2 cellular contexts compared by ENCODE assay signal in the genomic region with DNA sequence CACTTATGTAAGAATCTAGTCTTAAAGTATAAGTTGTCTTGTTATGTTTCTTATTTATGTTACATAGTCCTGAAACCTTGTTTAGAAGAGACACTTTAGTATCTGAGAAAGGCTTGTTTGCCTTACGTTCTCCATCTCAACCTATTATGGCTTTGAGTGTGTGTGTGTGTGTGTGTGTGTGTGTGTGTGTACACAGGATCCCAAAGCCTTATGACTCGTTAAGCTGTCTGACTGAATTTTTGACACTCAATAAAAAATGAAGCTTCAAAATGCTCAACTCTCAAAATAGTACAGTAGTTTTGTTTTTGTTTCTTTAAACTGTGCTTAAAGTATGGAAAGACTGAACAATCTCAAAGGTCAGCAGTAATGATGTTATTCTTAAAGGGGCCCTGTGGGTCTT.
TF ChIP-seq lines count a peak whose summit lies in the region.

No MANE protein-coding gene starts in this region.

TF ChIP-seq in SK-N-SH, 30 proteins besides CTCF, POLR2A, EP300 and RAD21:
- TF ChIP-seq TEAD4 (IDR thresholded peaks at IDR 0.05; ENCODE audit: borderline replicate concordance, insufficient read depth): no peak
- TF ChIP-seq RXRA (IDR thresholded peaks at IDR 0.05; ENCODE audit: borderline replicate concordance, low read depth): no peak
- no peak for TF ChIP-seq GATA2 (CRISPR knock-in tag; IDR thresholded peaks at IDR 0.05)
- no peak for TF ChIP-seq JUND (IDR thresholded peaks at IDR 0.05)
- TF ChIP-seq MEF2A (IDR thresholded peaks at IDR 0.05; ENCODE audit: borderline replicate concordance, low read depth): no peak
- TF ChIP-seq EZH2phosphoT487 (IDR thresholded peaks at IDR 0.05; ENCODE audit: borderline replicate concordance, low read depth): no peak
- TF ChIP-seq, protein P1, sequence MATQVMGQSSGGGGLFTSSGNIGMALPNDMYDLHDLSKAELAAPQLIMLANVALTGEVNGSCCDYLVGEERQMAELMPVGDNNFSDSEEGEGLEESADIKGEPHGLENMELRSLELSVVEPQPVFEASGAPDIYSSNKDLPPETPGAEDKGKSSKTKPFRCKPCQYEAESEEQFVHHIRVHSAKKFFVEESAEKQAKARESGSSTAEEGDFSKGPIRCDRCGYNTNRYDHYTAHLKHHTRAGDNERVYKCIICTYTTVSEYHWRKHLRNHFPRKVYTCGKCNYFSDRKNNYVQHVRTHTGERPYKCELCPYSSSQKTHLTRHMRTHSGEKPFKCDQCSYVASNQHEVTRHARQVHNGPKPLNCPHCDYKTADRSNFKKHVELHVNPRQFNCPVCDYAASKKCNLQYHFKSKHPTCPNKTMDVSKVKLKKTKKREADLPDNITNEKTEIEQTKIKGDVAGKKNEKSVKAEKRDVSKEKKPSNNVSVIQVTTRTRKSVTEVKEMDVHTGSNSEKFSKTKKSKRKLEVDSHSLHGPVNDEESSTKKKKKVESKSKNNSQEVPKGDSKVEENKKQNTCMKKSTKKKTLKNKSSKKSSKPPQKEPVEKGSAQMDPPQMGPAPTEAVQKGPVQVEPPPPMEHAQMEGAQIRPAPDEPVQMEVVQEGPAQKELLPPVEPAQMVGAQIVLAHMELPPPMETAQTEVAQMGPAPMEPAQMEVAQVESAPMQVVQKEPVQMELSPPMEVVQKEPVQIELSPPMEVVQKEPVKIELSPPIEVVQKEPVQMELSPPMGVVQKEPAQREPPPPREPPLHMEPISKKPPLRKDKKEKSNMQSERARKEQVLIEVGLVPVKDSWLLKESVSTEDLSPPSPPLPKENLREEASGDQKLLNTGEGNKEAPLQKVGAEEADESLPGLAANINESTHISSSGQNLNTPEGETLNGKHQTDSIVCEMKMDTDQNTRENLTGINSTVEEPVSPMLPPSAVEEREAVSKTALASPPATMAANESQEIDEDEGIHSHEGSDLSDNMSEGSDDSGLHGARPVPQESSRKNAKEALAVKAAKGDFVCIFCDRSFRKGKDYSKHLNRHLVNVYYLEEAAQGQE (IDR thresholded peaks at IDR 0.05; ENCODE audit: low read depth, low read length): no peak
- TF ChIP-seq SIN3A (IDR thresholded peaks at IDR 0.05; ENCODE audit: borderline replicate concordance, low read depth, low read length): no peak
- no peak for TF ChIP-seq YY1 (IDR thresholded peaks at IDR 0.05; ENCODE audit: low read depth)
- TF ChIP-seq FOXM1 (IDR thresholded peaks at IDR 0.05; ENCODE audit: low read depth): no peak
- no peak for TF ChIP-seq POLR2AphosphoS5 (IDR thresholded peaks at IDR 0.05; ENCODE audit: low read depth, low read length)

TF ChIP-seq in SK-N-SH treated with all-trans-retinoic acid at 6 μM for 48 hours, 23 proteins besides CTCF, POLR2A, EP300 and RAD21:
- TF ChIP-seq, protein P2, sequence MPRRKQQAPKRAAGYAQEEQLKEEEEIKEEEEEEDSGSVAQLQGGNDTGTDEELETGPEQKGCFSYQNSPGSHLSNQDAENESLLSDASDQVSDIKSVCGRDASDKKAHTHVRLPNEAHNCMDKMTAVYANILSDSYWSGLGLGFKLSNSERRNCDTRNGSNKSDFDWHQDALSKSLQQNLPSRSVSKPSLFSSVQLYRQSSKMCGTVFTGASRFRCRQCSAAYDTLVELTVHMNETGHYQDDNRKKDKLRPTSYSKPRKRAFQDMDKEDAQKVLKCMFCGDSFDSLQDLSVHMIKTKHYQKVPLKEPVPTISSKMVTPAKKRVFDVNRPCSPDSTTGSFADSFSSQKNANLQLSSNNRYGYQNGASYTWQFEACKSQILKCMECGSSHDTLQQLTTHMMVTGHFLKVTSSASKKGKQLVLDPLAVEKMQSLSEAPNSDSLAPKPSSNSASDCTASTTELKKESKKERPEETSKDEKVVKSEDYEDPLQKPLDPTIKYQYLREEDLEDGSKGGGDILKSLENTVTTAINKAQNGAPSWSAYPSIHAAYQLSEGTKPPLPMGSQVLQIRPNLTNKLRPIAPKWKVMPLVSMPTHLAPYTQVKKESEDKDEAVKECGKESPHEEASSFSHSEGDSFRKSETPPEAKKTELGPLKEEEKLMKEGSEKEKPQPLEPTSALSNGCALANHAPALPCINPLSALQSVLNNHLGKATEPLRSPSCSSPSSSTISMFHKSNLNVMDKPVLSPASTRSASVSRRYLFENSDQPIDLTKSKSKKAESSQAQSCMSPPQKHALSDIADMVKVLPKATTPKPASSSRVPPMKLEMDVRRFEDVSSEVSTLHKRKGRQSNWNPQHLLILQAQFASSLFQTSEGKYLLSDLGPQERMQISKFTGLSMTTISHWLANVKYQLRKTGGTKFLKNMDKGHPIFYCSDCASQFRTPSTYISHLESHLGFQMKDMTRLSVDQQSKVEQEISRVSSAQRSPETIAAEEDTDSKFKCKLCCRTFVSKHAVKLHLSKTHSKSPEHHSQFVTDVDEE (CRISPR knock-in tag; IDR thresholded peaks at IDR 0.05): no peak
- TF ChIP-seq OSR1 (CRISPR knock-in tag; IDR thresholded peaks at IDR 0.05): no peak
- TF ChIP-seq TCF4 (CRISPR knock-in tag; IDR thresholded peaks at IDR 0.05; ENCODE audit: borderline replicate concordance): no peak
- no peak for TF ChIP-seq ARNTL (CRISPR knock-in tag; IDR thresholded peaks at IDR 0.05; ENCODE audit: borderline replicate concordance, low read depth)
- no peak for TF ChIP-seq CSDC2 (CRISPR knock-in tag; IDR thresholded peaks at IDR 0.05)
- TF ChIP-seq ZC3H10 (CRISPR knock-in tag; IDR thresholded peaks at IDR 0.05): no peak
- TF ChIP-seq TOX (CRISPR knock-in tag; IDR thresholded peaks at IDR 0.05; ENCODE audit: borderline replicate concordance): no peak
- TF ChIP-seq, protein P3, sequence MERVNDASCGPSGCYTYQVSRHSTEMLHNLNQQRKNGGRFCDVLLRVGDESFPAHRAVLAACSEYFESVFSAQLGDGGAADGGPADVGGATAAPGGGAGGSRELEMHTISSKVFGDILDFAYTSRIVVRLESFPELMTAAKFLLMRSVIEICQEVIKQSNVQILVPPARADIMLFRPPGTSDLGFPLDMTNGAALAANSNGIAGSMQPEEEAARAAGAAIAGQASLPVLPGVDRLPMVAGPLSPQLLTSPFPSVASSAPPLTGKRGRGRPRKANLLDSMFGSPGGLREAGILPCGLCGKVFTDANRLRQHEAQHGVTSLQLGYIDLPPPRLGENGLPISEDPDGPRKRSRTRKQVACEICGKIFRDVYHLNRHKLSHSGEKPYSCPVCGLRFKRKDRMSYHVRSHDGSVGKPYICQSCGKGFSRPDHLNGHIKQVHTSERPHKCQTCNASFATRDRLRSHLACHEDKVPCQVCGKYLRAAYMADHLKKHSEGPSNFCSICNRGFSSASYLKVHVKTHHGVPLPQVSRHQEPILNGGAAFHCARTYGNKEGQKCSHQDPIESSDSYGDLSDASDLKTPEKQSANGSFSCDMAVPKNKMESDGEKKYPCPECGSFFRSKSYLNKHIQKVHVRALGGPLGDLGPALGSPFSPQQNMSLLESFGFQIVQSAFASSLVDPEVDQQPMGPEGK (CRISPR knock-in tag; IDR thresholded peaks at IDR 0.05; ENCODE audit: borderline replicate concordance): no peak
